ENCODE assay signal across 1 cellular context in genomic region chr5:143126121-143127019, GRCh38.
TF ChIP-seq lines count a peak whose summit lies in the region.

No MANE protein-coding gene starts in this region.

TF ChIP-seq in IMR-90, 13 proteins besides CTCF, POLR2A, EP300 and RAD21 (continued from another document):
- TF ChIP-seq ELK1 (IDR thresholded peaks at IDR 0.05; ENCODE audit: borderline replicate concordance, low read depth, low read length): no peak
